Comparison of ENCODE assay signal across 25 cellular contexts in genomic region chr18:25176516-25177042, GRCh38.
"Had no signal": no experiment of that assay in that cellular context is flagged by ENCODE, and none has a peak within 500 bp of the region (broad histone marks: within the 10 kb centered on the region; RNA-seq: fewer than 3 reads in every experiment).

No MANE protein-coding gene starts in this region.

- H3K27me3 ChIP-seq: foreskin keratinocyte, heart left ventricle, spleen, suprapubic skin, tibial nerve had no signal

- H3K9me3 ChIP-seq: heart left ventricle, mucosa of descending colon, spleen, suprapubic skin, tibial nerve had no signal

- H3K27ac ChIP-seq: foreskin keratinocyte, heart left ventricle, spleen, suprapubic skin, tibial nerve, WERI-Rb-1 had no signal

- H3K4me3 ChIP-seq: heart left ventricle, mucosa of descending colon, spleen, suprapubic skin, tibial nerve had no signal

- H3K4me1 ChIP-seq: foreskin keratinocyte, suprapubic skin had no signal

- ATAC-seq: activated CD8-positive, alpha-beta T cell treated with anti-CD3 and anti-CD28 coated beads for 36 hours; activated T-cell treated with anti-CD3 and anti-CD28 coated beads, Interleukin-2, amount 50 U/mL, for 4 hours; activated T-helper 17 cell treated with anti-CD3 and anti-CD28 coated beads, Interleukin-2, amount 50 U/mL, for 72 hours; esophagus mucosa; foreskin keratinocyte; heart left ventricle; left ventricle myocardium superior; mucosa of descending colon; right cardiac atrium; T-helper 17 cell had no signal

- FAIRE-seq: islet of Langerhans had no signal

- DNase-seq: activated CD4-positive, alpha-beta T cell treated with anti-CD3 and anti-CD28 coated beads for 1 hour; activated CD4-positive, alpha-beta T cell treated with anti-CD3 and anti-CD28 coated beads, Interleukin-2, amount 10 ng/mL, durations not matched to agents 7 days and 5 days; activated CD8-positive, alpha-beta T cell treated with anti-CD3 and anti-CD28 coated beads for 36 hours; activated gamma-delta T cell treated with Interleukin-2 at 50 U/mL for 16 hours; activated naive CD4-positive, alpha-beta T cell treated with anti-CD3 and anti-CD28 coated beads, Interleukin-2, amount 50 U/mL, for 16 hours; activated T-cell treated with anti-CD3 and anti-CD28 coated beads, Interleukin-2, amount 50 U/mL, for 4 hours; amniotic stem cell; caudate nucleus; foreskin keratinocyte; hypothalamus; left ventricle myocardium superior; mucosa of descending colon; occipital lobe; spleen; stimulated activated naive CD4-positive, alpha-beta T cell; T-helper 17 cell; T1000; WERI-Rb-1 had no signal

- H3K36me3 ChIP-seq: heart left ventricle, spleen, suprapubic skin, tibial nerve, WERI-Rb-1 had no signal
